In genomic region chr16:57998484-57998883, GRCh38 we compare ENCODE assay signal across 9 cellular contexts. TPM values are rescaled to one million over a fixed set of nuclear protein-coding genes. Genes with fewer than 3 reads are reported as not detected.
A peak's percentile ranks its signal among the peaks of the same experiment; 100 is the strongest.
DNase-seq lines count a peak whose midpoint lies in the region; ATAC-seq lines count a peak whose summit lies in the region.
"Had no signal": no experiment of that assay in that cellular context is flagged by ENCODE, and none has a peak within 500 bp of the region (broad histone marks: within the 10 kb centered on the region; RNA-seq: fewer than 3 reads in every experiment).

No MANE protein-coding gene starts in this region.

- no peaks in the 10 kb centered on the region for H3K27me3 Mint-ChIP-seq in activated T-cell treated with anti-CD3 and anti-CD28 coated beads, Interleukin-2, amount 50 U/mL, for 72 hours (ENCODE audit: low read depth)

- ATAC-seq in activated T-cell treated with anti-CD3 and anti-CD28 coated beads, Interleukin-2, amount 50 U/mL, for 72 hours (replicated peaks in 1 of 2), result peak in 1 of 2 donors; percentile 27
- ATAC-seq in left colon (no peak), HG03196 (IDR thresholded peaks at IDR 0.05; ENCODE audit: unreplicated experiment) (no peak)

- no peak overlapping the region for H3K27ac Mint-ChIP-seq in activated T-cell treated with anti-CD3 and anti-CD28 coated beads, Interleukin-2, amount 50 U/mL, for 72 hours

- no peaks in the 10 kb centered on the region for H3K9me3 ChIP-seq in stomach smooth muscle (ENCODE audit: control insufficient read depth in 2 of 2, low read length in 2 of 2)

- no peak overlapping the region for H3K4me3 ChIP-seq in stomach smooth muscle (ENCODE audit: low read length in 2 of 2)

- peak overlapping the region; percentile 72 to 79 for H3K9ac ChIP-seq in stomach smooth muscle (ENCODE audit: low read length in 2 of 2)

- peaks cover 0 to 1% of the 10 kb centered on the region in 2 donors for H3K36me3 Mint-ChIP-seq in activated T-cell treated with anti-CD3 and anti-CD28 coated beads, Interleukin-2, amount 50 U/mL, for 72 hours (ENCODE audit: insufficient read depth in 2 of 2)

- H3K4me1 ChIP-seq in stomach smooth muscle (ENCODE audit: control insufficient read depth, insufficient read depth, low read length), result peaks cover 27% of the 10 kb centered on the region

- peaks cover 43% of the 10 kb centered on the region for H3K4me1 Mint-ChIP-seq in activated T-cell treated with anti-CD3 and anti-CD28 coated beads, Interleukin-2, amount 50 U/mL, for 72 hours (ENCODE audit: low read depth)

- H3K27me3 ChIP-seq in stomach smooth muscle (ENCODE audit: control insufficient read depth in 1 of 2, insufficient read depth in 2 of 2, low read length in 2 of 2), result no peaks in the 10 kb centered on the region

- H3K4me3 Mint-ChIP-seq in activated T-cell treated with anti-CD3 and anti-CD28 coated beads, Interleukin-2, amount 50 U/mL, for 72 hours, result peak overlapping the region; percentile 80 to 87

- no peaks in the 10 kb centered on the region for H3K9me3 Mint-ChIP-seq in activated T-cell treated with anti-CD3 and anti-CD28 coated beads, Interleukin-2, amount 50 U/mL, for 72 hours

- DNase-seq in DMS53 (lab: John Stamatoyannopoulos, UW) (peak; percentile 47), DMS53 treated with DMSO at 0.1 percent for 48 hours (lab: John Stamatoyannopoulos, UW; ENCODE audit: unreplicated experiment) (no peak), left colon (peak; percentile 49), superior temporal gyrus (ENCODE audit: extremely low spot score) (no peak), hepatic stellate cell (ENCODE audit: low spot score) (no peak)
- DNase-seq in activated T-cell treated with anti-CD3 and anti-CD28 coated beads, Interleukin-2, amount 50 U/mL, for 72 hours, result peak; percentile 47 to 57

- intact Hi-C loops in left colon (cut with DNase I, micrococcal nuclease), result loop anchor here (10.0 kb wide), 2 partner anchors 94 to 244 kb away; no protein-coding TSS in a partner anchor

- H3K27ac ChIP-seq in stomach smooth muscle (ENCODE audit: low read length), result no peak overlapping the region
- H3K27ac ChIP-seq: 22Rv1 had no signal

- peaks cover 7 to 37% of the 10 kb centered on the region in 2 donors for H3K36me3 ChIP-seq in stomach smooth muscle (ENCODE audit: control insufficient read depth in 2 of 2, insufficient read depth in 2 of 2, low read length in 2 of 2)

RNA-seq across cellular contexts. Expression of gene ZNF319, which starts 2.0 kb away (rescaled TPM):
- 10 to 100 TPM; 12.0 to 12.7 TPM for total RNA-seq in activated T-cell treated with anti-CD3 and anti-CD28 coated beads, Interleukin-2, amount 50 U/mL, for 72 hours
- 1 to 10 TPM; 5.0 to 7.9 TPM for total RNA-seq in left colon

RNA-seq across cellular contexts. Expression of gene USB1, which starts 2.7 kb away (rescaled TPM):
- total RNA-seq in activated T-cell treated with anti-CD3 and anti-CD28 coated beads, Interleukin-2, amount 50 U/mL, for 72 hours, result 10 to 100 TPM; 38.9 to 45.0 TPM
- 10 to 100 TPM; 42.6 to 43.8 TPM for total RNA-seq in left colon

RNA-seq across cellular contexts. Expression of gene MMP15, which starts 27.1 kb away (rescaled TPM):
- under 1 TPM; 0.76 to 0.84 TPM for total RNA-seq in activated T-cell treated with anti-CD3 and anti-CD28 coated beads, Interleukin-2, amount 50 U/mL, for 72 hours
- total RNA-seq in left colon, result 100 to 1,000 TPM; 113 to 127 TPM

RNA-seq across cellular contexts. Expression of gene CNGB1, which starts 27.6 kb away (rescaled TPM):
- not detected for total RNA-seq in activated T-cell treated with anti-CD3 and anti-CD28 coated beads, Interleukin-2, amount 50 U/mL, for 72 hours
- total RNA-seq in left colon, result under 1 TPM; 0.17 to 0.49 TPM

Comparison
In these comparisons a context has a peak if more than half of its experiments do, and no peak if none do; other contexts are left out.
1. DNase-seq: peak in DMS53 (single experiment), activated T-cell treated with anti-CD3 and anti-CD28 coated beads, Interleukin-2, amount 50 U/mL, for 72 hours (2 of 2) and left colon (2 of 2); none in DMS53 treated with DMSO at 0.1 percent for 48 hours (single experiment), superior temporal gyrus (single experiment) and hepatic stellate cell (single experiment).
2. RNA of gene MMP15, which starts 27.1 kb away (total RNA-seq): 113 to 127 TPM in left colon; 0.76 to 0.84 TPM in activated T-cell treated with anti-CD3 and anti-CD28 coated beads, Interleukin-2, amount 50 U/mL, for 72 hours; every median in the first group is over 10 times any median in the second.